19 cellular contexts compared by ENCODE assay signal in genomic region chr14:40053396-40053795, GRCh38.
A peak's percentile ranks its signal among the peaks of the same experiment; 100 is the strongest.
DNase-seq lines count a peak whose midpoint lies in the region; ATAC-seq and TF ChIP-seq lines count a peak whose summit lies in the region.
"Had no signal": no experiment of that assay in that cellular context is flagged by ENCODE, and none has a peak within 500 bp of the region (broad histone marks: within the 10 kb centered on the region; RNA-seq: fewer than 3 reads in every experiment).

No MANE protein-coding gene starts in this region.

- H3K4me1 Mint-ChIP-seq in activated T-helper 2 cell treated with anti-CD3 and anti-CD28 coated beads, Interferon-gamma antibody, Interleukin-2, Interleukin-4, amounts not matched to agents 10 μg/mL and 5 μg/mL and 100 μg/mL, durations not matched to agents 14 hours and 24 hours and 36 hours (ENCODE audit: low read depth): no peaks in the 10 kb centered on the region
- H3K4me1 Mint-ChIP-seq: CD4-positive, alpha-beta memory T cell had no signal

- H3K9ac ChIP-seq in SU-DHL-6 (ENCODE audit: low read length): no peak overlapping the region
- H3K9ac ChIP-seq: BLaER1 treated with 17β-estradiol and CSF1 and Interleukin-3, amounts not matched to agents 10 nM and 100 nM had no signal

- DNase-seq in NCI-H1694 (lab: John Stamatoyannopoulos, UW) (peak; percentile 89), left kidney (ENCODE audit: low read depth, low spot score) (peak; percentile 0), sigmoid colon (no peak)
- DNase-seq in activated T-cell treated with anti-CD3 and anti-CD28 coated beads, Interleukin-2, amount 50 U/mL, for 1 hour: no peak
- DNase-seq in activated T-helper 2 cell treated with anti-CD3 and anti-CD28 coated beads, Interferon-gamma antibody, Interleukin-2, Interleukin-4, amounts not matched to agents 10 μg/mL and 5 μg/mL and 100 μg/mL, durations not matched to agents 14 hours and 24 hours and 36 hours (ENCODE audit: low spot score): no peak
- DNase-seq: Caco-2; CD4-positive, alpha-beta memory T cell; GDM1; H7; Karpas-422; MV-4-11; NCI-H1105 treated with DMSO at 0.1 percent for 48 hours; NCI-H187 treated with DMSO at 0.1 percent for 48 hours; NCI-H510A; NCI-H774; OCI-M1 had no signal

- H3K4me3 ChIP-seq in SU-DHL-6 (ENCODE audit: insufficient read depth, low read length, poor library complexity, severe bottlenecking) (no peak overlapping the region), sigmoid colon (no peak overlapping the region)
- H3K4me3 ChIP-seq: BLaER1 treated with 17β-estradiol and CSF1 and Interleukin-3, amounts not matched to agents 10 nM and 100 nM had no signal

- 83 to 84% methylated on average over 2 of the region's 2 CpGs for WGBS in sigmoid colon, 2 donors

- no peaks in the 10 kb centered on the region for H3K27me3 Mint-ChIP-seq in activated T-helper 2 cell treated with anti-CD3 and anti-CD28 coated beads, Interferon-gamma antibody, Interleukin-2, Interleukin-4, amounts not matched to agents 10 μg/mL and 5 μg/mL and 100 μg/mL, durations not matched to agents 14 hours and 24 hours and 36 hours (ENCODE audit: low read depth)
- H3K27me3 Mint-ChIP-seq: CD4-positive, alpha-beta memory T cell had no signal

- H2AFZ ChIP-seq in SU-DHL-6 (ENCODE audit: low read depth, low read length, severe bottlenecking): peak overlapping the region; percentile 32

- no peaks in the 10 kb centered on the region for H3K9me2 ChIP-seq in SU-DHL-6 (replicated peaks; ENCODE audit: insufficient read depth, low read length)

- no peak for TF ChIP-seq POLR2A in sigmoid colon (IDR thresholded peaks at IDR 0.05)

- H3K36me3 Mint-ChIP-seq in activated T-helper 2 cell treated with anti-CD3 and anti-CD28 coated beads, Interferon-gamma antibody, Interleukin-2, Interleukin-4, amounts not matched to agents 10 μg/mL and 5 μg/mL and 100 μg/mL, durations not matched to agents 14 hours and 24 hours and 36 hours (ENCODE audit: low read depth): no peaks in the 10 kb centered on the region
- H3K36me3 Mint-ChIP-seq: CD4-positive, alpha-beta memory T cell had no signal

- H3K4me1 ChIP-seq in sigmoid colon: peaks cover 0 to 5% (median 0%) of the 10 kb centered on the region in 4 donors
- H3K4me1 ChIP-seq: BLaER1 treated with 17β-estradiol and CSF1 and Interleukin-3, amounts not matched to agents 10 nM and 100 nM; Caco-2 had no signal

- H3K27me3 ChIP-seq in SU-DHL-6 (ENCODE audit: low read length) (no peaks in the 10 kb centered on the region), sigmoid colon (no peaks in the 10 kb centered on the region)
- H3K27me3 ChIP-seq: BLaER1 treated with 17β-estradiol and CSF1 and Interleukin-3, amounts not matched to agents 10 nM and 100 nM had no signal

- H3K4me2 ChIP-seq in SU-DHL-6 (ENCODE audit: low read depth, low read length, poor library complexity, severe bottlenecking): no peak overlapping the region
- H3K4me2 ChIP-seq: BLaER1 treated with 17β-estradiol and CSF1 and Interleukin-3, amounts not matched to agents 10 nM and 100 nM had no signal

- intact Hi-C loops in sigmoid colon (cut with DNase I): no loop called here
- intact Hi-C loops in activated T-helper 2 cell treated with anti-CD3 and anti-CD28 coated beads, Interferon-gamma antibody, Interleukin-2, Interleukin-4, amounts not matched to agents 10 μg/mL and 5 μg/mL and 100 μg/mL, durations not matched to agents 14 hours and 24 hours and 36 hours (cut with micrococcal nuclease): no loop called here

- TF ChIP-seq CTCF in SU-DHL-6 (IDR thresholded peaks at IDR 0.05; ENCODE audit: insufficient read depth, low read length, poor library complexity, severe bottlenecking) (no peak), sigmoid colon (IDR thresholded peaks at IDR 0.05) (no peak)

- H3K36me3 ChIP-seq in SU-DHL-6 (ENCODE audit: low read length): no peaks in the 10 kb centered on the region
- no peaks in the 10 kb centered on the region for H3K36me3 ChIP-seq in sigmoid colon
- H3K36me3 ChIP-seq: BLaER1 treated with 17β-estradiol and CSF1 and Interleukin-3, amounts not matched to agents 10 nM and 100 nM had no signal

- no peak overlapping the region for H3K27ac ChIP-seq in SU-DHL-6 (ENCODE audit: low read depth, low read length)
- H3K27ac ChIP-seq in sigmoid colon: no peak overlapping the region
- H3K27ac ChIP-seq: BLaER1 treated with 17β-estradiol and CSF1 and Interleukin-3, amounts not matched to agents 10 nM and 100 nM had no signal

- no peaks in the 10 kb centered on the region for H3K9me3 ChIP-seq in SU-DHL-6 (ENCODE audit: insufficient read depth, low read length)
- H3K9me3 ChIP-seq in sigmoid colon: no peaks in the 10 kb centered on the region
- H3K9me3 ChIP-seq: BLaER1 treated with 17β-estradiol and CSF1 and Interleukin-3, amounts not matched to agents 10 nM and 100 nM; Caco-2 had no signal

- H3K9me3 Mint-ChIP-seq in activated T-helper 2 cell treated with anti-CD3 and anti-CD28 coated beads, Interferon-gamma antibody, Interleukin-2, Interleukin-4, amounts not matched to agents 10 μg/mL and 5 μg/mL and 100 μg/mL, durations not matched to agents 14 hours and 24 hours and 36 hours: no peaks in the 10 kb centered on the region
- H3K9me3 Mint-ChIP-seq: CD4-positive, alpha-beta memory T cell had no signal

- no peak for ATAC-seq in HG03565 (IDR thresholded peaks at IDR 0.05; ENCODE audit: unreplicated experiment)

- H3K27ac Mint-ChIP-seq in activated T-helper 2 cell treated with anti-CD3 and anti-CD28 coated beads, Interferon-gamma antibody, Interleukin-2, Interleukin-4, amounts not matched to agents 10 μg/mL and 5 μg/mL and 100 μg/mL, durations not matched to agents 14 hours and 24 hours and 36 hours: no peak overlapping the region
- H3K27ac Mint-ChIP-seq: CD4-positive, alpha-beta memory T cell had no signal

- no peaks in the 10 kb centered on the region for H3F3A ChIP-seq in SU-DHL-6 (ENCODE audit: insufficient read depth)

- no peak overlapping the region for H3K4me3 Mint-ChIP-seq in activated T-helper 2 cell treated with anti-CD3 and anti-CD28 coated beads, Interferon-gamma antibody, Interleukin-2, Interleukin-4, amounts not matched to agents 10 μg/mL and 5 μg/mL and 100 μg/mL, durations not matched to agents 14 hours and 24 hours and 36 hours (ENCODE audit: low read depth)
- H3K4me3 Mint-ChIP-seq: CD4-positive, alpha-beta memory T cell had no signal

- no peaks in the 10 kb centered on the region for H4K20me1 ChIP-seq in SU-DHL-6 (ENCODE audit: low read depth, low read length)
- H4K20me1 ChIP-seq: BLaER1 treated with 17β-estradiol and CSF1 and Interleukin-3, amounts not matched to agents 10 nM and 100 nM had no signal

- no peaks in the 10 kb centered on the region for H3K79me2 ChIP-seq in SU-DHL-6 (ENCODE audit: insufficient read depth, low read length)

- no peak for TF ChIP-seq EP300 in sigmoid colon (IDR thresholded peaks at IDR 0.05)

Comparison
In these comparisons a context has a peak if more than half of its experiments do, and no peak if none do; other contexts are left out.
1. DNase-seq: peak in NCI-H1694 (single experiment) and left kidney (single experiment); none in sigmoid colon (single experiment), activated T-cell treated with anti-CD3 and anti-CD28 coated beads, Interleukin-2, amount 50 U/mL, for 1 hour (single experiment) and activated T-helper 2 cell treated with anti-CD3 and anti-CD28 coated beads, Interferon-gamma antibody, Interleukin-2, Interleukin-4, amounts not matched to agents 10 μg/mL and 5 μg/mL and 100 μg/mL, durations not matched to agents 14 hours and 24 hours and 36 hours (single experiment).